22 cellular contexts compared by ENCODE assay signal in genomic region chr11:65205602-65205967, GRCh38. TPM values are rescaled to one million over a fixed set of nuclear protein-coding genes. Genes with fewer than 3 reads are reported as not detected.
DNase-seq lines count a peak whose midpoint lies in the region; ATAC-seq and TF ChIP-seq lines count a peak whose summit lies in the region.
"Had no signal": no experiment of that assay in that cellular context is flagged by ENCODE, and none has a peak within 500 bp of the region (broad histone marks: within the 10 kb centered on the region; RNA-seq: fewer than 3 reads in every experiment).

No MANE protein-coding gene starts in this region.

- H3K4me3 ChIP-seq in MM.1S (ENCODE audit: low read length): no peak overlapping the region
- H3K4me3 ChIP-seq: GM12878 had no signal

- no peaks in the 10 kb centered on the region for H3K79me2 ChIP-seq in MM.1S (ENCODE audit: low read length)

- peaks cover 21% of the 10 kb centered on the region for H3K36me3 Mint-ChIP-seq in activated CD4-positive, alpha-beta memory T cell treated with anti-CD3 and anti-CD28 coated beads for 36 hours
- peaks cover 38% of the 10 kb centered on the region for H3K36me3 Mint-ChIP-seq in activated CD4-positive, alpha-beta memory T cell treated with anti-CD3 and anti-CD28 coated beads, Interleukin-2, amount 10 ng/mL, durations not matched to agents 7 days and 5 days (ENCODE audit: low read depth)
- H3K36me3 Mint-ChIP-seq in T-helper 17 cell (ENCODE audit: low read depth): peaks cover 6% of the 10 kb centered on the region
- peaks cover 54 to 60% of the 10 kb centered on the region in 2 donors for H3K36me3 Mint-ChIP-seq in stimulated activated naive B cell treated with anti-CD40 and anti-IgM and Interleukin-4, amounts not matched to agents 10 μg/mL and 1 μg/mL and 100 μg/mL, for 72 hours

- H3K4me3 Mint-ChIP-seq in activated CD4-positive, alpha-beta memory T cell treated with anti-CD3 and anti-CD28 coated beads for 36 hours: no peak overlapping the region
- no peak overlapping the region for H3K4me3 Mint-ChIP-seq in activated CD4-positive, alpha-beta memory T cell treated with anti-CD3 and anti-CD28 coated beads, Interleukin-2, amount 10 ng/mL, durations not matched to agents 7 days and 5 days
- H3K4me3 Mint-ChIP-seq in T-helper 17 cell: no peak overlapping the region
- H3K4me3 Mint-ChIP-seq in stimulated activated naive B cell treated with anti-CD40 and anti-IgM and Interleukin-4, amounts not matched to agents 10 μg/mL and 1 μg/mL and 100 μg/mL, for 72 hours: no peak overlapping the region
- H3K4me3 Mint-ChIP-seq: CD4-positive, CD25-positive, alpha-beta regulatory T cell had no signal

- no peak overlapping the region for H3K4me2 ChIP-seq in MM.1S (ENCODE audit: low read depth, low read length)
- H3K4me2 ChIP-seq: KMS-11 had no signal

- H3K27me3 Mint-ChIP-seq in activated CD4-positive, alpha-beta memory T cell treated with anti-CD3 and anti-CD28 coated beads for 36 hours: no peaks in the 10 kb centered on the region
- H3K27me3 Mint-ChIP-seq in activated CD4-positive, alpha-beta memory T cell treated with anti-CD3 and anti-CD28 coated beads, Interleukin-2, amount 10 ng/mL, durations not matched to agents 7 days and 5 days: no peaks in the 10 kb centered on the region
- no peaks in the 10 kb centered on the region for H3K27me3 Mint-ChIP-seq in T-helper 17 cell
- H3K27me3 Mint-ChIP-seq in stimulated activated naive B cell treated with anti-CD40 and anti-IgM and Interleukin-4, amounts not matched to agents 10 μg/mL and 1 μg/mL and 100 μg/mL, for 72 hours: no peaks in the 10 kb centered on the region
- H3K27me3 Mint-ChIP-seq: CD4-positive, CD25-positive, alpha-beta regulatory T cell had no signal

- H3F3A ChIP-seq in MM.1S (ENCODE audit: insufficient read depth, low read length): no peaks in the 10 kb centered on the region

- H3K4me1 ChIP-seq in MM.1S (ENCODE audit: low read length): no peaks in the 10 kb centered on the region

- no peaks in the 10 kb centered on the region for H3K9me3 ChIP-seq in T-helper 17 cell (ENCODE audit: control insufficient read depth, low read length, poor library complexity, severe bottlenecking)
- H3K9me3 ChIP-seq in MM.1S (replicated peaks; ENCODE audit: insufficient read depth, low read length): no peaks in the 10 kb centered on the region

- no peak overlapping the region for H3K9ac ChIP-seq in MM.1S (ENCODE audit: low read length)
- H3K9ac ChIP-seq: KMS-11 had no signal

- CTCF ChIA-PET in activated CD4-positive, alpha-beta memory T cell treated with anti-CD3 and anti-CD28 coated beads for 36 hours (lab: Charles Lee): interaction anchor here (0.5 to 4.7 kb wide), 15 partner anchors 9 to 126 kb away, joined by 3 to 51 read pairs (median 4); partner anchors contain the start of genes CAPN1 and CDC42EP2
- CTCF ChIA-PET in activated CD4-positive, alpha-beta memory T cell treated with anti-CD3 and anti-CD28 coated beads, Interleukin-2, amount 10 ng/mL, durations not matched to agents 7 days and 5 days (lab: Charles Lee): interaction anchor here (0.6 to 2.4 kb wide), 10 partner anchors 8 to 312 kb away, joined by 3 to 17 read pairs (median 4); partner anchors contain the start of gene CDC42EP2

- POLR2A ChIA-PET in activated CD4-positive, alpha-beta memory T cell treated with anti-CD3 and anti-CD28 coated beads for 36 hours (lab: Charles Lee): no interaction called here
- POLR2A ChIA-PET in activated CD4-positive, alpha-beta memory T cell treated with anti-CD3 and anti-CD28 coated beads, Interleukin-2, amount 10 ng/mL, durations not matched to agents 7 days and 5 days (lab: Charles Lee): interaction anchor here (1.0 to 1.3 kb wide), 2 partner anchors 9 to 111 kb away, joined by 3 to 4 read pairs; no protein-coding TSS in a partner anchor

- H3K9me2 ChIP-seq in MM.1S (replicated peaks; ENCODE audit: insufficient read depth, low read length): no peaks in the 10 kb centered on the region

- no peak for TF ChIP-seq CTCF in MM.1S (IDR thresholded peaks at IDR 0.05; ENCODE audit: low read length)

- H2AFZ ChIP-seq in MM.1S (ENCODE audit: low read length): no peak overlapping the region

- no peaks in the 10 kb centered on the region for H4K20me1 ChIP-seq in MM.1S (ENCODE audit: insufficient read depth, low read length)

- peaks cover 3% of the 10 kb centered on the region for H3K4me1 Mint-ChIP-seq in activated CD4-positive, alpha-beta memory T cell treated with anti-CD3 and anti-CD28 coated beads for 36 hours (ENCODE audit: low read depth)
- H3K4me1 Mint-ChIP-seq in activated CD4-positive, alpha-beta memory T cell treated with anti-CD3 and anti-CD28 coated beads, Interleukin-2, amount 10 ng/mL, durations not matched to agents 7 days and 5 days: peaks cover 7% of the 10 kb centered on the region
- H3K4me1 Mint-ChIP-seq in T-helper 17 cell: peaks cover 9% of the 10 kb centered on the region
- peaks cover 5 to 19% of the 10 kb centered on the region in 2 donors for H3K4me1 Mint-ChIP-seq in stimulated activated naive B cell treated with anti-CD40 and anti-IgM and Interleukin-4, amounts not matched to agents 10 μg/mL and 1 μg/mL and 100 μg/mL, for 72 hours
- H3K4me1 Mint-ChIP-seq: CD4-positive, CD25-positive, alpha-beta regulatory T cell had no signal

- peak; percentile 6 for DNase-seq in activated CD4-positive, alpha-beta memory T cell treated with anti-CD3 and anti-CD28 coated beads for 36 hours
- DNase-seq in activated CD4-positive, alpha-beta memory T cell treated with anti-CD3 and anti-CD28 coated beads, Interleukin-2, amount 10 ng/mL, durations not matched to agents 7 days and 5 days: no peak
- DNase-seq in T-helper 17 cell: no peak
- no peak for DNase-seq in stimulated activated naive B cell treated with anti-CD40 and anti-IgM and Interleukin-4, amounts not matched to agents 10 μg/mL and 1 μg/mL and 100 μg/mL, for 72 hours
- DNase-seq in SKM-1 (lab: John Stamatoyannopoulos, UW; ENCODE audit: unreplicated experiment): no peak
- DNase-seq in MM.1S: no peak
- DNase-seq: CD4-positive, CD25-positive, alpha-beta regulatory T cell; DMS153; NCI-H1048; NCI-H1436; NCI-H1930; NCI-H226; NCI-H524 treated with DMSO at 0.1 percent for 48 hours; PC-3 had no signal

- no peak for ATAC-seq in T-helper 17 cell
- ATAC-seq in esophagus mucosa: peak; percentile 1
- ATAC-seq in stimulated activated naive B cell treated with anti-CD40 and anti-IgM and Interleukin-4, amounts not matched to agents 10 μg/mL and 1 μg/mL and 100 μg/mL, for 72 hours (replicated peaks): no peak
- ATAC-seq in GM21825 (IDR thresholded peaks at IDR 0.05; ENCODE audit: unreplicated experiment): no peak

- intact Hi-C loops in activated CD4-positive, alpha-beta memory T cell treated with anti-CD3 and anti-CD28 coated beads for 36 hours (cut with micrococcal nuclease): no loop called here

- no peaks in the 10 kb centered on the region for H3K9me3 Mint-ChIP-seq in activated CD4-positive, alpha-beta memory T cell treated with anti-CD3 and anti-CD28 coated beads for 36 hours
- H3K9me3 Mint-ChIP-seq in activated CD4-positive, alpha-beta memory T cell treated with anti-CD3 and anti-CD28 coated beads, Interleukin-2, amount 10 ng/mL, durations not matched to agents 7 days and 5 days: no peaks in the 10 kb centered on the region
- no peaks in the 10 kb centered on the region for H3K9me3 Mint-ChIP-seq in stimulated activated naive B cell treated with anti-CD40 and anti-IgM and Interleukin-4, amounts not matched to agents 10 μg/mL and 1 μg/mL and 100 μg/mL, for 72 hours
- H3K9me3 Mint-ChIP-seq: CD4-positive, CD25-positive, alpha-beta regulatory T cell had no signal

- H3K27ac Mint-ChIP-seq in activated CD4-positive, alpha-beta memory T cell treated with anti-CD3 and anti-CD28 coated beads for 36 hours: no peak overlapping the region
- H3K27ac Mint-ChIP-seq in activated CD4-positive, alpha-beta memory T cell treated with anti-CD3 and anti-CD28 coated beads, Interleukin-2, amount 10 ng/mL, durations not matched to agents 7 days and 5 days: no peak overlapping the region
- H3K27ac Mint-ChIP-seq in T-helper 17 cell: peak overlapping the region; percentile 37
- H3K27ac Mint-ChIP-seq in stimulated activated naive B cell treated with anti-CD40 and anti-IgM and Interleukin-4, amounts not matched to agents 10 μg/mL and 1 μg/mL and 100 μg/mL, for 72 hours: peak overlapping the region; percentile 21
- H3K27ac Mint-ChIP-seq: CD4-positive, CD25-positive, alpha-beta regulatory T cell had no signal

- no peaks in the 10 kb centered on the region for H3K36me3 ChIP-seq in MM.1S (replicated peaks; ENCODE audit: insufficient read depth, low read length)

- H3K27me3 ChIP-seq in MM.1S (replicated peaks; ENCODE audit: insufficient read depth, low read length): no peaks in the 10 kb centered on the region

- H3K27ac ChIP-seq in MM.1S (ENCODE audit: low read length): no peak overlapping the region
- H3K27ac ChIP-seq: 22Rv1, HL-60, KMS-11 had no signal

RNA-seq across cellular contexts. Expression of gene CAPN1, which starts 23.9 kb away (rescaled TPM):
- total RNA-seq in activated CD4-positive, alpha-beta memory T cell treated with anti-CD3 and anti-CD28 coated beads for 36 hours: 100 to 1,000 TPM; 111 to 116 TPM
- 100 to 1,000 TPM; 164 to 167 TPM for total RNA-seq in activated CD4-positive, alpha-beta memory T cell treated with anti-CD3 and anti-CD28 coated beads, Interleukin-2, amount 10 ng/mL, durations not matched to agents 7 days and 5 days
- total RNA-seq in T-helper 17 cell: 100 to 1,000 TPM; 154 to 190 TPM
- 510 TPM for total RNA-seq in esophagus mucosa

RNA-seq across cellular contexts. Expression of gene SPDYC, which starts 35.6 kb away (rescaled TPM):
- total RNA-seq in activated CD4-positive, alpha-beta memory T cell treated with anti-CD3 and anti-CD28 coated beads for 36 hours: not detected
- total RNA-seq in activated CD4-positive, alpha-beta memory T cell treated with anti-CD3 and anti-CD28 coated beads, Interleukin-2, amount 10 ng/mL, durations not matched to agents 7 days and 5 days: not detected
- total RNA-seq in T-helper 17 cell (under 1 TPM in 1 of 2 donors, not detected in 1; 0.68 TPM), esophagus mucosa (not detected)
- total RNA-seq: CD4-positive, CD25-positive, alpha-beta regulatory T cell; GM12878; HT1080; M059J; PC-3 had no signal

RNA-seq across cellular contexts. Expression of gene POLA2, which starts 56.2 kb away (rescaled TPM):
- total RNA-seq in activated CD4-positive, alpha-beta memory T cell treated with anti-CD3 and anti-CD28 coated beads for 36 hours: 10 to 100 TPM; 62.9 to 66.9 TPM
- 10 to 100 TPM; 42.0 to 51.1 TPM for total RNA-seq in activated CD4-positive, alpha-beta memory T cell treated with anti-CD3 and anti-CD28 coated beads, Interleukin-2, amount 10 ng/mL, durations not matched to agents 7 days and 5 days
- 10 to 100 TPM; 13.0 to 15.4 TPM for total RNA-seq in T-helper 17 cell
- total RNA-seq in esophagus mucosa: 11.2 TPM

Comparison
In these comparisons a context has a peak if more than half of its experiments do, and no peak if none do; other contexts are left out.
1. H3K27ac Mint-ChIP-seq: peak in T-helper 17 cell (single experiment) and stimulated activated naive B cell treated with anti-CD40 and anti-IgM and Interleukin-4, amounts not matched to agents 10 μg/mL and 1 μg/mL and 100 μg/mL, for 72 hours (single experiment); none in activated CD4-positive, alpha-beta memory T cell treated with anti-CD3 and anti-CD28 coated beads for 36 hours (single experiment) and activated CD4-positive, alpha-beta memory T cell treated with anti-CD3 and anti-CD28 coated beads, Interleukin-2, amount 10 ng/mL, durations not matched to agents 7 days and 5 days (single experiment).